1 cellular context compared by ENCODE assay signal in the genomic region with DNA sequence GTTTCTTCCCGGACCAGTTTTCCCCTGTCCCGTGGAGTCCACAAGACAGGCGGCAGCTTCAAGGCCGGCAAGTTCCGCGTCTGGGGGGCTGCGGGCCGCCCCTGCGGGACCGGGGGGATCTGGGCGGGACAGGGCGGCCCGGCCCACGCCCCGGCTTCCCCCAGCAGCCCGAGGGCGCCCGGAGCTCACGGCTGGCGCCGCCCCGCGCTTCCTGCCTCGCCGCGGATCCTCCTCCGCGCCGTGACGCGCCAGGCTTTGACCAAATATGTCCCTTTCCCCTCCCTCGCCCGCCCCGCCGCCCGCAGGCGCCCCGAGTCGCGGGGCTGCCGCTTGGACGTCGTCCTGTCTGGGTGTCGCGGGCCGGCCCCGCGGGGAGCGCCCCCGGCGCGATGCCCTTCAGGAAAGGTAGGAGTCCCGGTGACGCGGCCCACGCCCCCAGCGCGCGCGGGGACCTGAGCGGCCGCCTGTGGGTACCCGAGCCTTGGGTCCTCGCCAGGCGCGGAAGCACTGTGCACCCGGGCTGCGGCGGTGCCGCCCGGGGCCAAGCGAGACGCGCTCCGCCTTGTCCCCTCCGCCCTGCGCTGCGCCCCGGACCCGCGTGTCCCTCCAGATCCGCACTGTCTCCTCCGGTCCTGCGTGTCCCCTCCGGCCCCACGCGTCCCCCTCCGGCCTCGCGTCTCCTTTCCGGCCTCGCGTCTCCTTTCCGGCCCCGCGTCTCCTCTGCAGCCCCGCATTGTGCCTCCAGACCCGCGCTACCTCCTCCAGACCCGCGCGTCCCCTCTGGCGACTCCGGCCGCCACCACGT.
TF ChIP-seq lines count a peak whose summit lies in the region.

No MANE protein-coding gene starts in this region.

TF ChIP-seq in K562, 482 proteins besides CTCF, POLR2A, EP300 and RAD21 (continued from another document and continues in another):
- TF ChIP-seq, protein P1, sequence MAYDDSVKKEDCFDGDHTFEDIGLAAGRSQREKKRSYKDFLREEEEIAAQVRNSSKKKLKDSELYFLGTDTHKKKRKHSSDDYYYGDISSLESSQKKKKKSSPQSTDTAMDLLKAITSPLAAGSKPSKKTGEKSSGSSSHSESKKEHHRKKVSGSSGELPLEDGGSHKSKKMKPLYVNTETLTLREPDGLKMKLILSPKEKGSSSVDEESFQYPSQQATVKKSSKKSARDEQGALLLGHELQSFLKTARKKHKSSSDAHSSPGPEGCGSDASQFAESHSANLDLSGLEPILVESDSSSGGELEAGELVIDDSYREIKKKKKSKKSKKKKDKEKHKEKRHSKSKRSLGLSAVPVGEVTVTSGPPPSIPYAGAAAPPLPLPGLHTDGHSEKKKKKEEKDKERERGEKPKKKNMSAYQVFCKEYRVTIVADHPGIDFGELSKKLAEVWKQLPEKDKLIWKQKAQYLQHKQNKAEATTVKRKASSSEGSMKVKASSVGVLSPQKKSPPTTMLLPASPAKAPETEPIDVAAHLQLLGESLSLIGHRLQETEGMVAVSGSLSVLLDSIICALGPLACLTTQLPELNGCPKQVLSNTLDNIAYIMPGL (CRISPR knock-in tag; IDR thresholded peaks at IDR 0.05): peak; percentile 81; the same call in 1 of the 2 replicates
- TF ChIP-seq, protein P2, sequence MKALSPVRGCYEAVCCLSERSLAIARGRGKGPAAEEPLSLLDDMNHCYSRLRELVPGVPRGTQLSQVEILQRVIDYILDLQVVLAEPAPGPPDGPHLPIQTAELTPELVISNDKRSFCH (CRISPR knock-in tag; IDR thresholded peaks at IDR 0.05): no peak
- TF ChIP-seq, protein P2 (tag; IDR thresholded peaks at IDR 0.05): peak; percentile 54; the same call in 1 of the 2 replicates
- TF ChIP-seq, protein P3, sequence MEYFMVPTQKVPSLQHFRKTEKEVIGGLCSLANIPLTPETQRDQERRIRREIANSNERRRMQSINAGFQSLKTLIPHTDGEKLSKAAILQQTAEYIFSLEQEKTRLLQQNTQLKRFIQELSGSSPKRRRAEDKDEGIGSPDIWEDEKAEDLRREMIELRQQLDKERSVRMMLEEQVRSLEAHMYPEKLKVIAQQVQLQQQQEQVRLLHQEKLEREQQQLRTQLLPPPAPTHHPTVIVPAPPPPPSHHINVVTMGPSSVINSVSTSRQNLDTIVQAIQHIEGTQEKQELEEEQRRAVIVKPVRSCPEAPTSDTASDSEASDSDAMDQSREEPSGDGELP (CRISPR knock-in tag; IDR thresholded peaks at IDR 0.05; ENCODE audit: borderline replicate concordance): peak; percentile 40; the same call in 1 of the 2 replicates
- no peak for TF ChIP-seq KDM1A (IDR thresholded peaks at IDR 0.05)
- TF ChIP-seq CREB1 (IDR thresholded peaks at IDR 0.05): peak; percentile 58
- no peak for TF ChIP-seq CREB1 (CRISPR knock-in tag; IDR thresholded peaks at IDR 0.05)
- TF ChIP-seq, protein P4, sequence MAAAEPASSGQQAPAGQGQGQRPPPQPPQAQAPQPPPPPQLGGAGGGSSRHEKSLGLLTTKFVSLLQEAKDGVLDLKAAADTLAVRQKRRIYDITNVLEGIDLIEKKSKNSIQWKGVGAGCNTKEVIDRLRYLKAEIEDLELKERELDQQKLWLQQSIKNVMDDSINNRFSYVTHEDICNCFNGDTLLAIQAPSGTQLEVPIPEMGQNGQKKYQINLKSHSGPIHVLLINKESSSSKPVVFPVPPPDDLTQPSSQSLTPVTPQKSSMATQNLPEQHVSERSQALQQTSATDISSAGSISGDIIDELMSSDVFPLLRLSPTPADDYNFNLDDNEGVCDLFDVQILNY (CRISPR knock-in tag; IDR thresholded peaks at IDR 0.05): no peak
- TF ChIP-seq FUS (optimal IDR thresholded peaks at IDR 0.05; ENCODE audit: low read depth, low read length): peak; percentile 62
- TF ChIP-seq KDM2B (CRISPR knock-in tag; IDR thresholded peaks at IDR 0.05): 0 out of 2 replicates have a peak, but pooled peaks have one; percentile 62
- TF ChIP-seq SAFB (IDR thresholded peaks at IDR 0.05; ENCODE audit: borderline replicate concordance, low read depth, low read length): peak; percentile 76; the same call in 1 of the 2 replicates
- TF ChIP-seq CBX3 (IDR thresholded peaks at IDR 0.05; ENCODE audit: borderline replicate concordance in 1 of 2, low read length in 2 of 2): no peak
- TF ChIP-seq, protein P5, sequence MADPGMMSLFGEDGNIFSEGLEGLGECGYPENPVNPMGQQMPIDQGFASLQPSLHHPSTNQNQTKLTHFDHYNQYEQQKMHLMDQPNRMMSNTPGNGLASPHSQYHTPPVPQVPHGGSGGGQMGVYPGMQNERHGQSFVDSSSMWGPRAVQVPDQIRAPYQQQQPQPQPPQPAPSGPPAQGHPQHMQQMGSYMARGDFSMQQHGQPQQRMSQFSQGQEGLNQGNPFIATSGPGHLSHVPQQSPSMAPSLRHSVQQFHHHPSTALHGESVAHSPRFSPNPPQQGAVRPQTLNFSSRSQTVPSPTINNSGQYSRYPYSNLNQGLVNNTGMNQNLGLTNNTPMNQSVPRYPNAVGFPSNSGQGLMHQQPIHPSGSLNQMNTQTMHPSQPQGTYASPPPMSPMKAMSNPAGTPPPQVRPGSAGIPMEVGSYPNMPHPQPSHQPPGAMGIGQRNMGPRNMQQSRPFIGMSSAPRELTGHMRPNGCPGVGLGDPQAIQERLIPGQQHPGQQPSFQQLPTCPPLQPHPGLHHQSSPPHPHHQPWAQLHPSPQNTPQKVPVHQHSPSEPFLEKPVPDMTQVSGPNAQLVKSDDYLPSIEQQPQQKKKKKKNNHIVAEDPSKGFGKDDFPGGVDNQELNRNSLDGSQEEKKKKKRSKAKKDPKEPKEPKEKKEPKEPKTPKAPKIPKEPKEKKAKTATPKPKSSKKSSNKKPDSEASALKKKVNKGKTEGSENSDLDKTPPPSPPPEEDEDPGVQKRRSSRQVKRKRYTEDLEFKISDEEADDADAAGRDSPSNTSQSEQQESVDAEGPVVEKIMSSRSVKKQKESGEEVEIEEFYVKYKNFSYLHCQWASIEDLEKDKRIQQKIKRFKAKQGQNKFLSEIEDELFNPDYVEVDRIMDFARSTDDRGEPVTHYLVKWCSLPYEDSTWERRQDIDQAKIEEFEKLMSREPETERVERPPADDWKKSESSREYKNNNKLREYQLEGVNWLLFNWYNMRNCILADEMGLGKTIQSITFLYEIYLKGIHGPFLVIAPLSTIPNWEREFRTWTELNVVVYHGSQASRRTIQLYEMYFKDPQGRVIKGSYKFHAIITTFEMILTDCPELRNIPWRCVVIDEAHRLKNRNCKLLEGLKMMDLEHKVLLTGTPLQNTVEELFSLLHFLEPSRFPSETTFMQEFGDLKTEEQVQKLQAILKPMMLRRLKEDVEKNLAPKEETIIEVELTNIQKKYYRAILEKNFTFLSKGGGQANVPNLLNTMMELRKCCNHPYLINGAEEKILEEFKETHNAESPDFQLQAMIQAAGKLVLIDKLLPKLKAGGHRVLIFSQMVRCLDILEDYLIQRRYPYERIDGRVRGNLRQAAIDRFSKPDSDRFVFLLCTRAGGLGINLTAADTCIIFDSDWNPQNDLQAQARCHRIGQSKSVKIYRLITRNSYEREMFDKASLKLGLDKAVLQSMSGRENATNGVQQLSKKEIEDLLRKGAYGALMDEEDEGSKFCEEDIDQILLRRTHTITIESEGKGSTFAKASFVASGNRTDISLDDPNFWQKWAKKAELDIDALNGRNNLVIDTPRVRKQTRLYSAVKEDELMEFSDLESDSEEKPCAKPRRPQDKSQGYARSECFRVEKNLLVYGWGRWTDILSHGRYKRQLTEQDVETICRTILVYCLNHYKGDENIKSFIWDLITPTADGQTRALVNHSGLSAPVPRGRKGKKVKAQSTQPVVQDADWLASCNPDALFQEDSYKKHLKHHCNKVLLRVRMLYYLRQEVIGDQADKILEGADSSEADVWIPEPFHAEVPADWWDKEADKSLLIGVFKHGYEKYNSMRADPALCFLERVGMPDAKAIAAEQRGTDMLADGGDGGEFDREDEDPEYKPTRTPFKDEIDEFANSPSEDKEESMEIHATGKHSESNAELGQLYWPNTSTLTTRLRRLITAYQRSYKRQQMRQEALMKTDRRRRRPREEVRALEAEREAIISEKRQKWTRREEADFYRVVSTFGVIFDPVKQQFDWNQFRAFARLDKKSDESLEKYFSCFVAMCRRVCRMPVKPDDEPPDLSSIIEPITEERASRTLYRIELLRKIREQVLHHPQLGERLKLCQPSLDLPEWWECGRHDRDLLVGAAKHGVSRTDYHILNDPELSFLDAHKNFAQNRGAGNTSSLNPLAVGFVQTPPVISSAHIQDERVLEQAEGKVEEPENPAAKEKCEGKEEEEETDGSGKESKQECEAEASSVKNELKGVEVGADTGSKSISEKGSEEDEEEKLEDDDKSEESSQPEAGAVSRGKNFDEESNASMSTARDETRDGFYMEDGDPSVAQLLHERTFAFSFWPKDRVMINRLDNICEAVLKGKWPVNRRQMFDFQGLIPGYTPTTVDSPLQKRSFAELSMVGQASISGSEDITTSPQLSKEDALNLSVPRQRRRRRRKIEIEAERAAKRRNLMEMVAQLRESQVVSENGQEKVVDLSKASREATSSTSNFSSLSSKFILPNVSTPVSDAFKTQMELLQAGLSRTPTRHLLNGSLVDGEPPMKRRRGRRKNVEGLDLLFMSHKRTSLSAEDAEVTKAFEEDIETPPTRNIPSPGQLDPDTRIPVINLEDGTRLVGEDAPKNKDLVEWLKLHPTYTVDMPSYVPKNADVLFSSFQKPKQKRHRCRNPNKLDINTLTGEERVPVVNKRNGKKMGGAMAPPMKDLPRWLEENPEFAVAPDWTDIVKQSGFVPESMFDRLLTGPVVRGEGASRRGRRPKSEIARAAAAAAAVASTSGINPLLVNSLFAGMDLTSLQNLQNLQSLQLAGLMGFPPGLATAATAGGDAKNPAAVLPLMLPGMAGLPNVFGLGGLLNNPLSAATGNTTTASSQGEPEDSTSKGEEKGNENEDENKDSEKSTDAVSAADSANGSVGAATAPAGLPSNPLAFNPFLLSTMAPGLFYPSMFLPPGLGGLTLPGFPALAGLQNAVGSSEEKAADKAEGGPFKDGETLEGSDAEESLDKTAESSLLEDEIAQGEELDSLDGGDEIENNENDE (IDR thresholded peaks at IDR 0.05; ENCODE audit: low read depth, low read length): no peak
- TF ChIP-seq TSC22D4 (tag; IDR thresholded peaks at IDR 0.05): no peak
- no peak for TF ChIP-seq NR2C1 (IDR thresholded peaks at IDR 0.05)
- TF ChIP-seq NR2C1 (tag; IDR thresholded peaks at IDR 0.05): no peak
- TF ChIP-seq NONO (IDR thresholded peaks at IDR 0.05; ENCODE audit: low read depth in 2 of 2, low read length in 1 of 2): peak; percentile 40
- TF ChIP-seq MBD2 (IDR thresholded peaks at IDR 0.05; ENCODE audit: borderline replicate concordance, low read depth): 0 out of 2 replicates have a peak, but pooled peaks have one; percentile 22
- no peak for TF ChIP-seq ZKSCAN3 (CRISPR knock-in tag; IDR thresholded peaks at IDR 0.05)
- TF ChIP-seq KLF6 (CRISPR knock-in tag; IDR thresholded peaks at IDR 0.05; ENCODE audit: borderline replicate concordance): no peak
- TF ChIP-seq, protein P6, sequence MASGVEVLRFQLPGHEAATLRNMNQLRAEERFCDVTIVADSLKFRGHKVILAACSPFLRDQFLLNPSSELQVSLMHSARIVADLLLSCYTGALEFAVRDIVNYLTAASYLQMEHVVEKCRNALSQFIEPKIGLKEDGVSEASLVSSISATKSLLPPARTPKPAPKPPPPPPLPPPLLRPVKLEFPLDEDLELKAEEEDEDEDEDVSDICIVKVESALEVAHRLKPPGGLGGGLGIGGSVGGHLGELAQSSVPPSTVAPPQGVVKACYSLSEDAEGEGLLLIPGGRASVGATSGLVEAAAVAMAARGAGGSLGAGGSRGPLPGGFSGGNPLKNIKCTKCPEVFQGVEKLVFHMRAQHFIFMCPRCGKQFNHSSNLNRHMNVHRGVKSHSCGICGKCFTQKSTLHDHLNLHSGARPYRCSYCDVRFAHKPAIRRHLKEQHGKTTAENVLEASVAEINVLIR (CRISPR knock-in tag; IDR thresholded peaks at IDR 0.05): peak; percentile 62; the same call in 1 of the 2 replicates
- TF ChIP-seq ZBTB7A (IDR thresholded peaks at IDR 0.05; ENCODE audit: borderline replicate concordance, control insufficient read depth, low read depth, low read length): peak; percentile 89; the same call in 1 of the 2 replicates
- peak; percentile 77; the same call in 1 of the 2 replicates for TF ChIP-seq HNRNPL (IDR thresholded peaks at IDR 0.05; ENCODE audit: low read depth, low read length)
- TF ChIP-seq, protein P7, sequence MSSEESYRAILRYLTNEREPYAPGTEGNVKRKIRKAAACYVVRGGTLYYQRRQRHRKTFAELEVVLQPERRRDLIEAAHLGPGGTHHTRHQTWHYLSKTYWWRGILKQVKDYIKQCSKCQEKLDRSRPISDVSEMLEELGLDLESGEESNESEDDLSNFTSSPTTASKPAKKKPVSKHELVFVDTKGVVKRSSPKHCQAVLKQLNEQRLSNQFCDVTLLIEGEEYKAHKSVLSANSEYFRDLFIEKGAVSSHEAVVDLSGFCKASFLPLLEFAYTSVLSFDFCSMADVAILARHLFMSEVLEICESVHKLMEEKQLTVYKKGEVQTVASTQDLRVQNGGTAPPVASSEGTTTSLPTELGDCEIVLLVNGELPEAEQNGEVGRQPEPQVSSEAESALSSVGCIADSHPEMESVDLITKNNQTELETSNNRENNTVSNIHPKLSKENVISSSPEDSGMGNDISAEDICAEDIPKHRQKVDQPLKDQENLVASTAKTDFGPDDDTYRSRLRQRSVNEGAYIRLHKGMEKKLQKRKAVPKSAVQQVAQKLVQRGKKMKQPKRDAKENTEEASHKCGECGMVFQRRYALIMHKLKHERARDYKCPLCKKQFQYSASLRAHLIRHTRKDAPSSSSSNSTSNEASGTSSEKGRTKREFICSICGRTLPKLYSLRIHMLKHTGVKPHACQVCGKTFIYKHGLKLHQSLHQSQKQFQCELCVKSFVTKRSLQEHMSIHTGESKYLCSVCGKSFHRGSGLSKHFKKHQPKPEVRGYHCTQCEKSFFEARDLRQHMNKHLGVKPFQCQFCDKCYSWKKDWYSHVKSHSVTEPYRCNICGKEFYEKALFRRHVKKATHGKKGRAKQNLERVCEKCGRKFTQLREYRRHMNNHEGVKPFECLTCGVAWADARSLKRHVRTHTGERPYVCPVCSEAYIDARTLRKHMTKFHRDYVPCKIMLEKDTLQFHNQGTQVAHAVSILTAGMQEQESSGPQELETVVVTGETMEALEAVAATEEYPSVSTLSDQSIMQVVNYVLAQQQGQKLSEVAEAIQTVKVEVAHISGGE (CRISPR knock-in tag; IDR thresholded peaks at IDR 0.05): peak in 1 of 3 experiments; percentile 85; a peak in 2 of 6 replicates
- TF ChIP-seq, protein P8, sequence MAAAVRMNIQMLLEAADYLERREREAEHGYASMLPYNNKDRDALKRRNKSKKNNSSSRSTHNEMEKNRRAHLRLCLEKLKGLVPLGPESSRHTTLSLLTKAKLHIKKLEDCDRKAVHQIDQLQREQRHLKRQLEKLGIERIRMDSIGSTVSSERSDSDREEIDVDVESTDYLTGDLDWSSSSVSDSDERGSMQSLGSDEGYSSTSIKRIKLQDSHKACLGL (CRISPR knock-in tag; IDR thresholded peaks at IDR 0.05; ENCODE audit: borderline replicate concordance, poor library complexity, severe bottlenecking): no peak
- peak; percentile 19 for TF ChIP-seq RBM22 (IDR thresholded peaks at IDR 0.05; ENCODE audit: low read depth, low read length, poor library complexity, severe bottlenecking)
- peak; percentile 89; the same call in 1 of the 2 replicates for TF ChIP-seq MTA3 (IDR thresholded peaks at IDR 0.05; ENCODE audit: borderline replicate concordance)
- peak; percentile 36 to 72; a peak in 3 of 4 replicates for TF ChIP-seq MAZ (CRISPR knock-in tag; conservative IDR thresholded peaks at IDR 0.05 in 1 of 2, IDR thresholded peaks at IDR 0.05 in 1 of 2)
- TF ChIP-seq YY1 (IDR thresholded peaks at IDR 0.05; ENCODE audit: borderline replicate concordance in 1 of 3, control insufficient read depth in 1 of 3, extremely low read depth in 1 of 3, insufficient read depth in 3 of 3, insufficient read length in 1 of 3, insufficient replicate concordance in 2 of 3, low read depth in 1 of 3, low read length in 2 of 3): peak in 2 of 3 experiments; percentile 49
- TF ChIP-seq SPI1 (IDR thresholded peaks at IDR 0.05; ENCODE audit: borderline replicate concordance, low read depth, low read length): no peak
